Comparison of ENCODE assay signal across 8 cellular contexts in genomic region chr1:143698016-143698415, GRCh38.
DNase-seq lines count a peak whose midpoint lies in the region; ATAC-seq and TF ChIP-seq lines count a peak whose summit lies in the region.

No MANE protein-coding gene starts in this region.

- TF ChIP-seq CTCF in vagina (IDR thresholded peaks at IDR 0.05) (no peak), natural killer cell (IDR thresholded peaks at IDR 0.05) (no peak)

- H3K9me3 ChIP-seq in vagina = no peaks in the 10 kb centered on the region

- no peak for TF ChIP-seq POLR2A in vagina (IDR thresholded peaks at IDR 0.05)

- H3K36me3 Mint-ChIP-seq in memory B cell = peaks cover 2% of the 10 kb centered on the region
- H3K36me3 Mint-ChIP-seq in natural killer cell = no peaks in the 10 kb centered on the region

- no peaks in the 10 kb centered on the region for H3K4me1 ChIP-seq in vagina

- intact Hi-C loops in vagina (cut with DNase I) (no loop called here), natural killer cell (cut with micrococcal nuclease) (no loop called here), posterior vena cava (cut with DNase I) (no loop called here)

- in situ Hi-C loops in KBM-7 (cut with MboI; ENCODE audit: low pct_unique_long_range_greater_than_20kb, low sequenced_read_pairs) = no loop called here

- no peak overlapping the region for H3K4me3 ChIP-seq in vagina

- H3K9me3 Mint-ChIP-seq in memory B cell (peaks cover 2% of the 10 kb centered on the region), natural killer cell (no peaks in the 10 kb centered on the region)

- no peak overlapping the region for H3K27ac ChIP-seq in vagina

- DNase-seq in EH (ENCODE audit: low read depth) = peak; percentile 25
- DNase-seq in KBM-7 = peak; percentile 57
- DNase-seq in amniotic epithelial cell (ENCODE audit: low read depth) = peak; percentile 2
- no peak for DNase-seq in memory B cell (ENCODE audit: low spot score in 2 of 2)
- DNase-seq in vagina (ENCODE audit: extremely low spot score in 2 of 2) = no peak
- DNase-seq in natural killer cell = no peak
- DNase-seq in posterior vena cava (ENCODE audit: low spot score) = no peak

- no peak overlapping the region for H3K27ac Mint-ChIP-seq in memory B cell
- H3K27ac Mint-ChIP-seq in natural killer cell = no peak overlapping the region

- no peaks in the 10 kb centered on the region for H3K4me1 Mint-ChIP-seq in memory B cell
- H3K4me1 Mint-ChIP-seq in natural killer cell = peaks cover 0 to 5% of the 10 kb centered on the region in 2 donors

- H3K4me3 Mint-ChIP-seq in memory B cell = peak overlapping the region; percentile 27
- H3K4me3 Mint-ChIP-seq in natural killer cell = no peak overlapping the region

- H3K27me3 ChIP-seq in vagina = no peaks in the 10 kb centered on the region

- no peaks in the 10 kb centered on the region for H3K36me3 ChIP-seq in vagina

- peaks cover 31% of the 10 kb centered on the region for H3K27me3 Mint-ChIP-seq in memory B cell
- peaks cover 17 to 55% of the 10 kb centered on the region in 2 donors for H3K27me3 Mint-ChIP-seq in natural killer cell (ENCODE audit: low read depth in 2 of 2)

- ATAC-seq in memory B cell (ENCODE audit: low read depth) (no peak), GM19395 (IDR thresholded peaks at IDR 0.05; ENCODE audit: unreplicated experiment) (no peak), natural killer cell (no peak)

Comparison
In these comparisons a context has a peak if more than half of its experiments do, and no peak if none do; other contexts are left out.
1. DNase-seq: peak in EH (single experiment), KBM-7 (single experiment) and amniotic epithelial cell (single experiment); none in memory B cell (0 of 2), vagina (0 of 2), natural killer cell (single experiment) and posterior vena cava (single experiment).